9 cellular contexts compared by ENCODE assay signal in the genomic region with DNA sequence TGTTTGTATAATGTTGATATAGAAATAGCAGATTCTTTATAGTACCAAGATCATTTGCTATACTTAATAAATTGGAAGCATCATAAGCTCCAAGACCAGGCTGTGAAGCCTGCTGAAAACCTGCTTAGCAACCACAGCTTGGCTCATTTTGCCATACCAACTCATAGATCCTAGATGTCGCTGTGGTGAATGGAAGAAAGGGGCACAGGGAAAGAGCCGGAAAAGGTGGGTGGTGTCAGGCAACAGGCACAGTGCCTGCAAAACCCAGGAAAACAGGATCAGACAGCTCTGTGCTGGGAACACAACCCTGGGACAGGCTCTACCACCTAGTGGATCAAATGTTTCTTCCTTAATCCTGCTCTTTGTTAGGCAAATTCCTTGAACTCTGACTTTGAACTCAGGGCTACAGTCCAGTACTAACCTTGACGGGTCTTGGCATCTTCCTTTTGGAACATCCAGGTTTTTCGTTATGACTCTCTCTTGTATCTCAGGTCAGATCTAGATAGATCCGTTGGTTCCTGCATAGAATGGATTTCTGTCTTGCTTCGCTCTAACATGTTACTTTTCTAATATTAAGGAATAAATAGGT. TPM values are rescaled to one million over a fixed set of nuclear protein-coding genes. Genes with fewer than 3 reads are reported as not detected.
DNase-seq lines count a peak whose midpoint lies in the region; ATAC-seq and TF ChIP-seq lines count a peak whose summit lies in the region.
"Had no signal": no experiment of that assay in that cellular context is flagged by ENCODE, and none has a peak within 500 bp of the region (broad histone marks: within the 10 kb centered on the region; RNA-seq: fewer than 3 reads in every experiment).

No MANE protein-coding gene starts in this region.

- H3K9me3 ChIP-seq in colonic mucosa (no peaks in the 10 kb centered on the region), left lung (no peaks in the 10 kb centered on the region), transverse colon (no peaks in the 10 kb centered on the region)
- H3K9me3 ChIP-seq: ovary had no signal

- no peaks in the 10 kb centered on the region for H3K27me3 ChIP-seq in colonic mucosa
- no peaks in the 10 kb centered on the region for H3K27me3 ChIP-seq in left lung
- H3K27me3 ChIP-seq in transverse colon: no peaks in the 10 kb centered on the region
- H3K27me3 ChIP-seq: ovary had no signal

- no peak for TF ChIP-seq EP300 in transverse colon (IDR thresholded peaks at IDR 0.05; ENCODE audit: low read depth)

- no peak overlapping the region for H3K9ac ChIP-seq in colonic mucosa (ENCODE audit: low read depth in 2 of 2, low read length in 2 of 2)

- H3K4me1 Mint-ChIP-seq in natural killer cell treated with Interleukin-12 subunit alpha and Interleukin-12 subunit beta and Interleukin-15 and Interleukin-18, amount 100 ng/mL, for 72 hours (ENCODE audit: low read depth in 2 of 2): peaks cover 0 to 2% of the 10 kb centered on the region in 2 donors

- no peak overlapping the region for H3K27ac ChIP-seq in colonic mucosa
- no peak overlapping the region for H3K27ac ChIP-seq in left lung
- H3K27ac ChIP-seq in transverse colon: no peak overlapping the region
- H3K27ac ChIP-seq: ovary had no signal

- H3K4me1 ChIP-seq in colonic mucosa (peaks cover under 1% of the 10 kb centered on the region), left lung (no peaks in the 10 kb centered on the region), transverse colon (peaks cover 0 to 8% (median 0%) of the 10 kb centered on the region in 4 donors)

- ATAC-seq in left lung (peak; percentile 79), HG02970 (IDR thresholded peaks at IDR 0.05; ENCODE audit: low FRiP score, unreplicated experiment) (no peak), GM19324 (IDR thresholded peaks at IDR 0.05; ENCODE audit: low FRiP score, unreplicated experiment) (no peak)
- no peak for ATAC-seq in natural killer cell treated with Interleukin-12 subunit alpha and Interleukin-12 subunit beta and Interleukin-15 and Interleukin-18, amount 100 ng/mL, for 72 hours

- no peak for TF ChIP-seq POLR2A in transverse colon (IDR thresholded peaks at IDR 0.05)

- H3K4me3 Mint-ChIP-seq in natural killer cell treated with Interleukin-12 subunit alpha and Interleukin-12 subunit beta and Interleukin-15 and Interleukin-18, amount 100 ng/mL, for 72 hours: no peak overlapping the region

- in situ Hi-C loops in transverse colon (cut with MboI; ENCODE audit: low pct_ligation_motif_present in 1 of 4, low pct_unique_long_range_greater_than_20kb in 1 of 4, low sequenced_read_pairs in 3 of 4): no loop called here

- no peak overlapping the region for H3K27ac Mint-ChIP-seq in natural killer cell treated with Interleukin-12 subunit alpha and Interleukin-12 subunit beta and Interleukin-15 and Interleukin-18, amount 100 ng/mL, for 72 hours

- DNase-seq in NCI-H146 (lab: John Stamatoyannopoulos, UW) (peak; percentile 44), NCI-H146 treated with DMSO at 0.1 percent for 48 hours (lab: John Stamatoyannopoulos, UW; ENCODE audit: unreplicated experiment) (no peak), colonic mucosa (peak; percentile 46), left lung (no peak), transverse colon (peak; percentile 18)
- DNase-seq in natural killer cell treated with Interleukin-12 subunit alpha and Interleukin-12 subunit beta and Interleukin-15 and Interleukin-18, amount 100 ng/mL, for 72 hours (ENCODE audit: low spot score): no peak

- H3K27me3 Mint-ChIP-seq in natural killer cell treated with Interleukin-12 subunit alpha and Interleukin-12 subunit beta and Interleukin-15 and Interleukin-18, amount 100 ng/mL, for 72 hours: no peaks in the 10 kb centered on the region

- H3K4me3 ChIP-seq in colonic mucosa (no peak overlapping the region), left lung (no peak overlapping the region), transverse colon (no peak overlapping the region)
- H3K4me3 ChIP-seq: ovary had no signal

- H3K36me3 Mint-ChIP-seq in natural killer cell treated with Interleukin-12 subunit alpha and Interleukin-12 subunit beta and Interleukin-15 and Interleukin-18, amount 100 ng/mL, for 72 hours: peaks cover 24% of the 10 kb centered on the region

- WGBS in transverse colon (ENCODE audit: low coverage in 1 of 2), 2 donors: 69 to 70% methylated on average over 6 of the region's 6 CpGs

- no peaks in the 10 kb centered on the region for H3K36me3 ChIP-seq in colonic mucosa
- H3K36me3 ChIP-seq in left lung: no peaks in the 10 kb centered on the region
- no peaks in the 10 kb centered on the region for H3K36me3 ChIP-seq in transverse colon
- H3K36me3 ChIP-seq: ovary had no signal

- intact Hi-C loops in colonic mucosa (cut with DNase I) (no loop called here), left lung (cut with DNase I) (no loop called here), transverse colon (cut with DNase I; ENCODE audit: low total_unique reads) (no loop called here)

- TF ChIP-seq CTCF in colonic mucosa (IDR thresholded peaks at IDR 0.05) (no peak), left lung (IDR thresholded peaks at IDR 0.05) (no peak), transverse colon (IDR thresholded peaks at IDR 0.05) (peak in 3 of 5 experiments; percentile 12 to 28 (median 18))

- no peaks in the 10 kb centered on the region for H3K9me3 Mint-ChIP-seq in natural killer cell treated with Interleukin-12 subunit alpha and Interleukin-12 subunit beta and Interleukin-15 and Interleukin-18, amount 100 ng/mL, for 72 hours

RNA-seq across cellular contexts. Expression of gene TWSG1, which starts 31.6 kb away (rescaled TPM):
- total RNA-seq in colonic mucosa: 10 to 100 TPM; 14.1 to 25.1 TPM
- 10 to 100 TPM; 32.2 to 43.0 TPM for total RNA-seq in left lung
- total RNA-seq in transverse colon: 10 to 100 TPM in 3 of 4 donors, 1 to 10 TPM in 1; 5.6 to 29.5 (median 26.5) TPM
- 10 to 100 TPM; 37.4 to 65.5 TPM for total RNA-seq in natural killer cell treated with Interleukin-12 subunit alpha and Interleukin-12 subunit beta and Interleukin-15 and Interleukin-18, amount 100 ng/mL, for 72 hours

Comparison
In these comparisons a context has a peak if more than half of its experiments do, and no peak if none do; other contexts are left out.
1. DNase-seq: peak in NCI-H146 (single experiment), colonic mucosa (single experiment) and transverse colon (single experiment); none in NCI-H146 treated with DMSO at 0.1 percent for 48 hours (single experiment), left lung (0 of 2) and natural killer cell treated with Interleukin-12 subunit alpha and Interleukin-12 subunit beta and Interleukin-15 and Interleukin-18, amount 100 ng/mL, for 72 hours (single experiment).
2. CTCF ChIP-seq: peak in transverse colon (3 of 5); none in colonic mucosa (single experiment) and left lung (0 of 2).